In genomic region chr11:108647701-108648527, GRCh38 we compare ENCODE assay signal across 1 cellular context.
TF ChIP-seq lines count a peak whose summit lies in the region.

No MANE protein-coding gene starts in this region.

TF ChIP-seq in K562, 482 proteins besides CTCF, POLR2A, EP300 and RAD21 (continued from another document and continues in another):
- TF ChIP-seq, protein P1, sequence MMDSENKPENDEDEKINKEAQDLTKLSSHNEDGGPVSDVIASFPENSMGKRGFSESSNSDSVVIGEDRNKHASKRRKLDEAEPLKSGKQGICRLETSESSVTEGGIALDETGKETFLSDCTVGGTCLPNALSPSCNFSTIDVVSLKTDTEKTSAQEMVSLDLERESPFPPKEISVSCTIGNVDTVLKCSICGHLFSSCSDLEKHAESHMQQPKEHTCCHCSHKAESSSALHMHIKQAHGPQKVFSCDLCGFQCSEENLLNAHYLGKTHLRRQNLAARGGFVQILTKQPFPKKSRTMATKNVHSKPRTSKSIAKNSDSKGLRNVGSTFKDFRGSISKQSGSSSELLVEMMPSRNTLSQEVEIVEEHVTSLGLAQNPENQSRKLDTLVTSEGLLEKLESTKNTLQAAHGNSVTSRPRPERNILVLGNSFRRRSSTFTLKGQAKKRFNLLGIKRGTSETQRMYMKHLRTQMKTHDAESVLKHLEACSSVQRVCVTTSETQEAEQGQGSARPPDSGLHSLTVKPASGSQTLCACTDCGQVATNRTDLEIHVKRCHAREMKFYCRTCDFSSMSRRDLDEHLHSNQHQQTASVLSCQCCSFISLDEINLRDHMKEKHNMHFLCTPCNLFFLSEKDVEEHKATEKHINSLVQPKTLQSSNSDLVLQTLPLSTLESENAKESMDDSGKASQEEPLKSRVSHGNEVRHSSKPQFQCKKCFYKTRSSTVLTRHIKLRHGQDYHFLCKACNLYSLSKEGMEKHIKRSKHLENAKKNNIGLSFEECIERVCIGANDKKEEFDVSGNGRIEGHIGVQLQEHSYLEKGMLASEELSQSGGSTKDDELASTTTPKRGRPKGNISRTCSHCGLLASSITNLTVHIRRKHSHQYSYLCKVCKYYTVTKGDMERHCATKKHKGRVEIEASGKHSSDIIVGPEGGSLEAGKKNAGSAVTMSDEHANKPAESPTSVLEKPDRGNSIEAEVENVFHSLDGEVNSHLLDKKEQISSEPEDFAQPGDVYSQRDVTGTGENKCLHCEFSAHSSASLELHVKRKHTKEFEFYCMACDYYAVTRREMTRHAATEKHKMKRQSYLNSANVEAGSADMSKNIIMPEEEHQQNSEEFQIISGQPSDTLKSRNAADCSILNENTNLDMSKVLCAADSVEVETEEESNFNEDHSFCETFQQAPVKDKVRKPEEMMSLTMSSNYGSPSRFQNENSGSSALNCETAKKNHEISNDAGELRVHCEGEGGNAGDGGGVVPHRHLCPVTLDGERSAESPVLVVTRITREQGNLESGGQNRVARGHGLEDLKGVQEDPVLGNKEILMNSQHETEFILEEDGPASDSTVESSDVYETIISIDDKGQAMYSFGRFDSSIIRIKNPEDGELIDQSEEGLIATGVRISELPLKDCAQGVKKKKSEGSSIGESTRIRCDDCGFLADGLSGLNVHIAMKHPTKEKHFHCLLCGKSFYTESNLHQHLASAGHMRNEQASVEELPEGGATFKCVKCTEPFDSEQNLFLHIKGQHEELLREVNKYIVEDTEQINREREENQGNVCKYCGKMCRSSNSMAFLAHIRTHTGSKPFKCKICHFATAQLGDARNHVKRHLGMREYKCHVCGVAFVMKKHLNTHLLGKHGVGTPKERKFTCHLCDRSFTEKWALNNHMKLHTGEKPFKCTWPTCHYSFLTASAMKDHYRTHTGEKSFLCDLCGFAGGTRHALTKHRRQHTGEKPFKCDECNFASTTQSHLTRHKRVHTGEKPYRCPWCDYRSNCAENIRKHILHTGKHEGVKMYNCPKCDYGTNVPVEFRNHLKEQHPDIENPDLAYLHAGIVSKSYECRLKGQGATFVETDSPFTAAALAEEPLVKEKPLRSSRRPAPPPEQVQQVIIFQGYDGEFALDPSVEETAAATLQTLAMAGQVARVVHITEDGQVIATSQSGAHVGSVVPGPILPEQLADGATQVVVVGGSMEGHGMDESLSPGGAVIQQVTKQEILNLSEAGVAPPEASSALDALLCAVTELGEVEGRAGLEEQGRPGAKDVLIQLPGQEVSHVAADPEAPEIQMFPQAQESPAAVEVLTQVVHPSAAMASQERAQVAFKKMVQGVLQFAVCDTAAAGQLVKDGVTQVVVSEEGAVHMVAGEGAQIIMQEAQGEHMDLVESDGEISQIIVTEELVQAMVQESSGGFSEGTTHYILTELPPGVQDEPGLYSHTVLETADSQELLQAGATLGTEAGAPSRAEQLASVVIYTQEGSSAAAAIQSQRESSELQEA (IDR thresholded peaks at IDR 0.05; ENCODE audit: low read depth): no peak
- TF ChIP-seq ZNF830 (CRISPR knock-in tag; IDR thresholded peaks at IDR 0.05) (no peak), FOSL1 (tag; conservative IDR thresholded peaks at IDR 0.05) (no peak), ZNF12 (CRISPR knock-in tag; IDR thresholded peaks at IDR 0.05) (no peak), YY1 (IDR thresholded peaks at IDR 0.05; ENCODE audit: borderline replicate concordance in 1 of 3, control insufficient read depth in 1 of 3, extremely low read depth in 1 of 3, insufficient read depth in 3 of 3, insufficient read length in 1 of 3, insufficient replicate concordance in 2 of 3, low read depth in 1 of 3, low read length in 2 of 3) (no peak), TSC22D4 (tag; IDR thresholded peaks at IDR 0.05) (no peak), ATF4 (CRISPR knock-in tag; IDR thresholded peaks at IDR 0.05) (0 out of 2 replicates have a peak, but pooled peaks have one; percentile 22), ZNF507 (tag; conservative IDR thresholded peaks at IDR 0.05) (no peak), HDGF (IDR thresholded peaks at IDR 0.05) (no peak), NFIX (CRISPR knock-in tag; IDR thresholded peaks at IDR 0.05; ENCODE audit: low read depth) (no peak), TAF9B (IDR thresholded peaks at IDR 0.05; ENCODE audit: partially characterized antibody) (no peak), ARHGAP35 (IDR thresholded peaks at IDR 0.05; ENCODE audit: partially characterized antibody) (no peak), NFYB (IDR thresholded peaks at IDR 0.05; ENCODE audit: extremely low read depth, insufficient read length) (no peak), IFI16 (CRISPR knock-in tag; IDR thresholded peaks at IDR 0.05) (no peak), ZNF217 (CRISPR knock-in tag; IDR thresholded peaks at IDR 0.05) (no peak), MTA2 (IDR thresholded peaks at IDR 0.05; ENCODE audit: low read depth) (no peak), CBX3 (IDR thresholded peaks at IDR 0.05; ENCODE audit: borderline replicate concordance in 1 of 2, low read length in 2 of 2) (no peak; a peak in 1 of 3 replicates), SIN3B (IDR thresholded peaks at IDR 0.05; ENCODE audit: low read depth) (no peak), NR3C1 (CRISPR knock-in tag; IDR thresholded peaks at IDR 0.05) (no peak), LARP7 (IDR thresholded peaks at IDR 0.05) (no peak), DDX20 (tag; IDR thresholded peaks at IDR 0.05; ENCODE audit: low read depth) (no peak), FUS (optimal IDR thresholded peaks at IDR 0.05; ENCODE audit: low read depth, low read length) (no peak), MAZ (CRISPR knock-in tag; conservative IDR thresholded peaks at IDR 0.05 in 1 of 2, IDR thresholded peaks at IDR 0.05 in 1 of 2) (peak in 1 of 2 experiments; percentile 30; a peak in 2 of 4 replicates), CEBPZ (IDR thresholded peaks at IDR 0.05; ENCODE audit: borderline replicate concordance, low read depth, low read length) (no peak), CBX5 (IDR thresholded peaks at IDR 0.05; ENCODE audit: borderline replicate concordance, low read depth) (no peak)
- TF ChIP-seq, protein P2, sequence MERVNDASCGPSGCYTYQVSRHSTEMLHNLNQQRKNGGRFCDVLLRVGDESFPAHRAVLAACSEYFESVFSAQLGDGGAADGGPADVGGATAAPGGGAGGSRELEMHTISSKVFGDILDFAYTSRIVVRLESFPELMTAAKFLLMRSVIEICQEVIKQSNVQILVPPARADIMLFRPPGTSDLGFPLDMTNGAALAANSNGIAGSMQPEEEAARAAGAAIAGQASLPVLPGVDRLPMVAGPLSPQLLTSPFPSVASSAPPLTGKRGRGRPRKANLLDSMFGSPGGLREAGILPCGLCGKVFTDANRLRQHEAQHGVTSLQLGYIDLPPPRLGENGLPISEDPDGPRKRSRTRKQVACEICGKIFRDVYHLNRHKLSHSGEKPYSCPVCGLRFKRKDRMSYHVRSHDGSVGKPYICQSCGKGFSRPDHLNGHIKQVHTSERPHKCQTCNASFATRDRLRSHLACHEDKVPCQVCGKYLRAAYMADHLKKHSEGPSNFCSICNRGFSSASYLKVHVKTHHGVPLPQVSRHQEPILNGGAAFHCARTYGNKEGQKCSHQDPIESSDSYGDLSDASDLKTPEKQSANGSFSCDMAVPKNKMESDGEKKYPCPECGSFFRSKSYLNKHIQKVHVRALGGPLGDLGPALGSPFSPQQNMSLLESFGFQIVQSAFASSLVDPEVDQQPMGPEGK (CRISPR knock-in tag; IDR thresholded peaks at IDR 0.05; ENCODE audit: borderline replicate concordance): no peak
- TF ChIP-seq, protein P3, sequence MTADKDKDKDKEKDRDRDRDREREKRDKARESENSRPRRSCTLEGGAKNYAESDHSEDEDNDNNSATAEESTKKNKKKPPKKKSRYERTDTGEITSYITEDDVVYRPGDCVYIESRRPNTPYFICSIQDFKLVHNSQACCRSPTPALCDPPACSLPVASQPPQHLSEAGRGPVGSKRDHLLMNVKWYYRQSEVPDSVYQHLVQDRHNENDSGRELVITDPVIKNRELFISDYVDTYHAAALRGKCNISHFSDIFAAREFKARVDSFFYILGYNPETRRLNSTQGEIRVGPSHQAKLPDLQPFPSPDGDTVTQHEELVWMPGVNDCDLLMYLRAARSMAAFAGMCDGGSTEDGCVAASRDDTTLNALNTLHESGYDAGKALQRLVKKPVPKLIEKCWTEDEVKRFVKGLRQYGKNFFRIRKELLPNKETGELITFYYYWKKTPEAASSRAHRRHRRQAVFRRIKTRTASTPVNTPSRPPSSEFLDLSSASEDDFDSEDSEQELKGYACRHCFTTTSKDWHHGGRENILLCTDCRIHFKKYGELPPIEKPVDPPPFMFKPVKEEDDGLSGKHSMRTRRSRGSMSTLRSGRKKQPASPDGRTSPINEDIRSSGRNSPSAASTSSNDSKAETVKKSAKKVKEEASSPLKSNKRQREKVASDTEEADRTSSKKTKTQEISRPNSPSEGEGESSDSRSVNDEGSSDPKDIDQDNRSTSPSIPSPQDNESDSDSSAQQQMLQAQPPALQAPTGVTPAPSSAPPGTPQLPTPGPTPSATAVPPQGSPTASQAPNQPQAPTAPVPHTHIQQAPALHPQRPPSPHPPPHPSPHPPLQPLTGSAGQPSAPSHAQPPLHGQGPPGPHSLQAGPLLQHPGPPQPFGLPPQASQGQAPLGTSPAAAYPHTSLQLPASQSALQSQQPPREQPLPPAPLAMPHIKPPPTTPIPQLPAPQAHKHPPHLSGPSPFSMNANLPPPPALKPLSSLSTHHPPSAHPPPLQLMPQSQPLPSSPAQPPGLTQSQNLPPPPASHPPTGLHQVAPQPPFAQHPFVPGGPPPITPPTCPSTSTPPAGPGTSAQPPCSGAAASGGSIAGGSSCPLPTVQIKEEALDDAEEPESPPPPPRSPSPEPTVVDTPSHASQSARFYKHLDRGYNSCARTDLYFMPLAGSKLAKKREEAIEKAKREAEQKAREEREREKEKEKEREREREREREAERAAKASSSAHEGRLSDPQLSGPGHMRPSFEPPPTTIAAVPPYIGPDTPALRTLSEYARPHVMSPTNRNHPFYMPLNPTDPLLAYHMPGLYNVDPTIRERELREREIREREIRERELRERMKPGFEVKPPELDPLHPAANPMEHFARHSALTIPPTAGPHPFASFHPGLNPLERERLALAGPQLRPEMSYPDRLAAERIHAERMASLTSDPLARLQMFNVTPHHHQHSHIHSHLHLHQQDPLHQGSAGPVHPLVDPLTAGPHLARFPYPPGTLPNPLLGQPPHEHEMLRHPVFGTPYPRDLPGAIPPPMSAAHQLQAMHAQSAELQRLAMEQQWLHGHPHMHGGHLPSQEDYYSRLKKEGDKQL (CRISPR knock-in tag; IDR thresholded peaks at IDR 0.05; ENCODE audit: borderline replicate concordance): no peak
- TF ChIP-seq, protein P4, sequence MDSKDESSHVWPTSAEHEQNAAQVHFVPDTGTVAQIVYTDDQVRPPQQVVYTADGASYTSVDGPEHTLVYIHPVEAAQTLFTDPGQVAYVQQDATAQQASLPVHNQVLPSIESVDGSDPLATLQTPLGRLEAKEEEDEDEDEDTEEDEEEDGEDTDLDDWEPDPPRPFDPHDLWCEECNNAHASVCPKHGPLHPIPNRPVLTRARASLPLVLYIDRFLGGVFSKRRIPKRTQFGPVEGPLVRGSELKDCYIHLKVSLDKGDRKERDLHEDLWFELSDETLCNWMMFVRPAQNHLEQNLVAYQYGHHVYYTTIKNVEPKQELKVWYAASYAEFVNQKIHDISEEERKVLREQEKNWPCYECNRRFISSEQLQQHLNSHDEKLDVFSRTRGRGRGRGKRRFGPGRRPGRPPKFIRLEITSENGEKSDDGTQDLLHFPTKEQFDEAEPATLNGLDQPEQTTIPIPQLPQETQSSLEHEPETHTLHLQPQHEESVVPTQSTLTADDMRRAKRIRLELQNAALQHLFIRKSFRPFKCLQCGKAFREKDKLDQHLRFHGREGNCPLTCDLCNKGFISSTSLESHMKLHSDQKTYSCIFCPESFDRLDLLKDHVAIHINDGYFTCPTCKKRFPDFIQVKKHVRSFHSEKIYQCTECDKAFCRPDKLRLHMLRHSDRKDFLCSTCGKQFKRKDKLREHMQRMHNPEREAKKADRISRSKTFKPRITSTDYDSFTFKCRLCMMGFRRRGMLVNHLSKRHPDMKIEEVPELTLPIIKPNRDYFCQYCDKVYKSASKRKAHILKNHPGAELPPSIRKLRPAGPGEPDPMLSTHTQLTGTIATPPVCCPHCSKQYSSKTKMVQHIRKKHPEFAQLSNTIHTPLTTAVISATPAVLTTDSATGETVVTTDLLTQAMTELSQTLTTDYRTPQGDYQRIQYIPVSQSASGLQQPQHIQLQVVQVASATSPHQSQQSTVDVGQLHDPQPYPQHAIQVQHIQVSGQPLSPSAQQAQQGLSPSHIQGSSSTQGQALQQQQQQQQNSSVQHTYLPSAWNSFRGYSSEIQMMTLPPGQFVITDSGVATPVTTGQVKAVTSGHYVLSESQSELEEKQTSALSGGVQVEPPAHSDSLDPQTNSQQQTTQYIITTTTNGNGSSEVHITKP (IDR thresholded peaks at IDR 0.05; ENCODE audit: partially characterized antibody): no peak
- TF ChIP-seq, protein P5, sequence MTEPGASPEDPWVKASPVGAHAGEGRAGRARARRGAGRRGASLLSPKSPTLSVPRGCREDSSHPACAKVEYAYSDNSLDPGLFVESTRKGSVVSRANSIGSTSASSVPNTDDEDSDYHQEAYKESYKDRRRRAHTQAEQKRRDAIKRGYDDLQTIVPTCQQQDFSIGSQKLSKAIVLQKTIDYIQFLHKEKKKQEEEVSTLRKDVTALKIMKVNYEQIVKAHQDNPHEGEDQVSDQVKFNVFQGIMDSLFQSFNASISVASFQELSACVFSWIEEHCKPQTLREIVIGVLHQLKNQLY (CRISPR knock-in tag; conservative IDR thresholded peaks at IDR 0.05): no peak
